17 cellular contexts compared by ENCODE assay signal in genomic region chr4:166146806-166147540, GRCh38.
"Had no signal": no experiment of that assay in that cellular context is flagged by ENCODE, and none has a peak within 500 bp of the region (broad histone marks: within the 10 kb centered on the region; RNA-seq: fewer than 3 reads in every experiment).

No MANE protein-coding gene starts in this region.

- ATAC-seq: activated T-cell treated with anti-CD3 and anti-CD28 coated beads, Interleukin-2, amount 50 U/mL, for 4 hours; heart right ventricle; left lung; psoas muscle; stimulated activated naive B cell treated with anti-CD40 and anti-IgM and Interleukin-4, amounts not matched to agents 10 μg/mL and 1 μg/mL and 100 μg/mL, for 72 hours had no signal

- H3K36me3 ChIP-seq: cardiac muscle cell, colonic mucosa, heart right ventricle, left lung, sigmoid colon, tibial nerve had no signal

- H3K4me3 ChIP-seq: cardiac muscle cell, colonic mucosa, heart right ventricle, left lung, psoas muscle, sigmoid colon, tibial nerve had no signal

- FAIRE-seq: astrocyte, frontal cortex, keratinocyte had no signal

- H3K27me3 ChIP-seq: cardiac muscle cell, colonic mucosa, left lung, sigmoid colon, tibial nerve had no signal

- DNase-seq: activated CD4-positive, alpha-beta memory T cell treated with anti-CD3 and anti-CD28 coated beads for 36 hours; activated gamma-delta T cell treated with Interleukin-2 at 50 U/mL for 16 hours; activated naive CD8-positive, alpha-beta T cell treated with anti-CD3 and anti-CD28 coated beads, Interleukin-2, amount 10 ng/mL, durations not matched to agents 7 days and 5 days; activated T-cell treated with anti-CD3 and anti-CD28 coated beads, Interleukin-2, amount 50 U/mL, for 4 hours; colonic mucosa; heart right ventricle; left lung; mesendoderm; psoas muscle; sigmoid colon; stimulated activated CD4-positive, alpha-beta T cell treated with anti-CD3 and anti-CD28 coated beads, Interleukin-2, amount 100 ng/mL, for 24 hours; stimulated activated naive B cell treated with anti-CD40 and anti-IgM and Interleukin-4, amounts not matched to agents 10 μg/mL and 1 μg/mL and 100 μg/mL, for 72 hours had no signal

- H3K9me3 ChIP-seq: colonic mucosa, heart right ventricle, left lung, psoas muscle, sigmoid colon, tibial nerve had no signal

- H3K27ac ChIP-seq: cardiac muscle cell, colonic mucosa, heart right ventricle, left lung, psoas muscle, tibial nerve had no signal

- H3K4me1 ChIP-seq: colonic mucosa, heart right ventricle, left lung, psoas muscle, sigmoid colon, tibial nerve had no signal
